Comparison of ENCODE assay signal across 1 cellular context in the genomic region with DNA sequence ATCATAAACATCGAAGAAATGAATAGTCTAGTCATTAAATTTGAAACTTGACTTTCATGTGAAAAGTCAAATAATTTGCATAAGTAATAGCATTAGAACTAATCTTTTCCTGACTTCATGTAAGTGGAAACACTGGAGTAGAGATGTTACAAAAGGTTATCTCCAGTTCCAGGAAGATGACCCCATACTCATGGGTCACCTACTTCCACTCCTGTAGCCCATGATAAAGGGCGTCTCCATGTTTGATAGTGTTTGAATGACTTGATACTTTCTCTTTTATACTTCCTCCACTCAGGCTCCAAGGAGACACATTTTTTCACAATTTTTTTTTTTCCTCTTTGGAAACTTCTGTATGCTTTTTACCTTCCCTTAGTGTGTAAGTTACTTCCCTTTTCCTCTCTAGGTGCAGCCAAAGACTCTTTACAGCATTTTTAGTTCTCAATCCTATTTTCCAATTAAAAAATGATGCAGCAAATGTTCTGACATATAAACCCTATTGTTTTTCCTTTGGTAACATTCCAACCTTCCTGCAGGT.
TF ChIP-seq lines count a peak whose summit lies in the region.

No MANE protein-coding gene starts in this region.

TF ChIP-seq in K562, 482 proteins besides CTCF, POLR2A, EP300 and RAD21 (continued from another document):
- TF ChIP-seq, protein P1, sequence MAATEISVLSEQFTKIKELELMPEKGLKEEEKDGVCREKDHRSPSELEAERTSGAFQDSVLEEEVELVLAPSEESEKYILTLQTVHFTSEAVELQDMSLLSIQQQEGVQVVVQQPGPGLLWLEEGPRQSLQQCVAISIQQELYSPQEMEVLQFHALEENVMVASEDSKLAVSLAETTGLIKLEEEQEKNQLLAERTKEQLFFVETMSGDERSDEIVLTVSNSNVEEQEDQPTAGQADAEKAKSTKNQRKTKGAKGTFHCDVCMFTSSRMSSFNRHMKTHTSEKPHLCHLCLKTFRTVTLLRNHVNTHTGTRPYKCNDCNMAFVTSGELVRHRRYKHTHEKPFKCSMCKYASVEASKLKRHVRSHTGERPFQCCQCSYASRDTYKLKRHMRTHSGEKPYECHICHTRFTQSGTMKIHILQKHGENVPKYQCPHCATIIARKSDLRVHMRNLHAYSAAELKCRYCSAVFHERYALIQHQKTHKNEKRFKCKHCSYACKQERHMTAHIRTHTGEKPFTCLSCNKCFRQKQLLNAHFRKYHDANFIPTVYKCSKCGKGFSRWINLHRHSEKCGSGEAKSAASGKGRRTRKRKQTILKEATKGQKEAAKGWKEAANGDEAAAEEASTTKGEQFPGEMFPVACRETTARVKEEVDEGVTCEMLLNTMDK (IDR thresholded peaks at IDR 0.05; ENCODE audit: borderline replicate concordance, insufficient read depth, low read depth, low read length, poor library complexity, severe bottlenecking), result no peak
- TF ChIP-seq CBFA2T3 (IDR thresholded peaks at IDR 0.05) (peak; percentile 71), SMAD3 (CRISPR knock-in tag; conservative IDR thresholded peaks at IDR 0.05) (no peak), ADNP (tag; IDR thresholded peaks at IDR 0.05) (peak; percentile 17; the same call in 1 of the 2 replicates), TCF3 (CRISPR knock-in tag; IDR thresholded peaks at IDR 0.05) (peak; percentile 28; the same call in 1 of the 2 replicates)
